Comparison of ENCODE assay signal across 24 cellular contexts in the genomic region with DNA sequence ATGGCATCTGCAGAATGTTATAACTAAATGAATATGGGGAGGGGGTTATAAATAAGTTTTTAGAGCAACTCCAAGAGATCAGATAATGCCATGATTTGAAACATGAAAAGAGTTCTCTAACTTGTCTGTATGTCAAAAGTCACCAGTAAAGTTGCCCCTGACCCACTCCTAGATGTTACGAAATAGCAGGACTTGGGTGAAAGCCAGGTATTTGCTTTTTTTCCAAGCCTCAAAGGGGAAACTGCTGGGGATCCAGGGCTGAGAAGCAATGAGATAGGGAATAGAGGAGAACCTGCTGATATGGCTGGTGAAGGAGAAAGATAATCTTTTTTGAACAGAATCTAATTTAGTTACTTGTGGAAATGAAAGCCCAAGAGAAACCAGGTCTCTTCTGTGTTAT.
A peak's percentile ranks its signal among the peaks of the same experiment; 100 is the strongest.
DNase-seq lines count a peak whose midpoint lies in the region; ATAC-seq and TF ChIP-seq lines count a peak whose summit lies in the region.
"Had no signal": no experiment of that assay in that cellular context is flagged by ENCODE, and none has a peak within 500 bp of the region (broad histone marks: within the 10 kb centered on the region; RNA-seq: fewer than 3 reads in every experiment).

No MANE protein-coding gene starts in this region.

- H3K27me3 Mint-ChIP-seq in MCF 10A (ENCODE audit: insufficient read depth, unreplicated experiment): no peaks in the 10 kb centered on the region
- H3K27me3 Mint-ChIP-seq in activated naive CD8-positive, alpha-beta T cell treated with anti-CD3 and anti-CD28 coated beads for 36 hours: no peaks in the 10 kb centered on the region
- H3K27me3 Mint-ChIP-seq: B cell; CD4-positive, alpha-beta T cell had no signal

- 77% methylated on average over 1 of the region's 1 CpG for WGBS in hepatocyte (ENCODE audit: low lambda C conversion rate, missing lambda C conversion rate)
- 6% methylated on average over 1 of the region's 1 CpG for WGBS in right lobe of liver (ENCODE audit: insufficient coverage, low coverage, low lambda C conversion rate, missing lambda C conversion rate)

- BruUV-seq in MCF 10A (replicated peaks; lab: Mats Ljungman, UMichigan): no TSS peak

- H3K27ac Mint-ChIP-seq in MCF 10A (ENCODE audit: low read depth, unreplicated experiment): no peak overlapping the region
- H3K27ac Mint-ChIP-seq in activated naive CD8-positive, alpha-beta T cell treated with anti-CD3 and anti-CD28 coated beads for 36 hours: no peak overlapping the region
- H3K27ac Mint-ChIP-seq: B cell; CD4-positive, alpha-beta T cell; CD8-positive, alpha-beta T cell had no signal

- DNase-seq in MCF 10A (ENCODE audit: unreplicated experiment): peak; percentile 9
- DNase-seq in breast epithelium (ENCODE audit: low spot score in 2 of 2): no peak
- DNase-seq in hepatocyte (ENCODE audit: low spot score): peak; percentile 9
- DNase-seq in right lobe of liver: no peak
- no peak for DNase-seq in activated naive CD8-positive, alpha-beta T cell treated with anti-CD3 and anti-CD28 coated beads for 36 hours
- DNase-seq: AML-193; Caco-2; Calu3; CD4-positive, alpha-beta T cell; CD8-positive, alpha-beta T cell; DMS 273 treated with DMSO at 0.1 percent for 48 hours; DMS153; DMS53; DMS79; DND-41; EL; GDM1 had no signal

- no peak for TF ChIP-seq CTCF in MCF 10A (IDR thresholded peaks at IDR 0.05; ENCODE audit: unreplicated experiment)
- TF ChIP-seq CTCF in breast epithelium (IDR thresholded peaks at IDR 0.05): no peak
- TF ChIP-seq CTCF in hepatocyte (IDR thresholded peaks at IDR 0.05; ENCODE audit: poor library complexity): no peak
- TF ChIP-seq CTCF in right lobe of liver (IDR thresholded peaks at IDR 0.05): no peak

- H3K36me3 ChIP-seq in breast epithelium (no peaks in the 10 kb centered on the region), hepatocyte (replicated peaks; ENCODE audit: insufficient read depth, low read depth) (no peaks in the 10 kb centered on the region), right lobe of liver (no peaks in the 10 kb centered on the region)
- H3K36me3 ChIP-seq: BLaER1 treated with 17β-estradiol and CSF1 and Interleukin-3, amounts not matched to agents 10 nM and 100 nM had no signal

- no peak overlapping the region for H3K4me3 Mint-ChIP-seq in MCF 10A (ENCODE audit: unreplicated experiment)
- H3K4me3 Mint-ChIP-seq in activated naive CD8-positive, alpha-beta T cell treated with anti-CD3 and anti-CD28 coated beads for 36 hours: no peak overlapping the region
- H3K4me3 Mint-ChIP-seq: B cell; CD4-positive, alpha-beta T cell; CD8-positive, alpha-beta T cell had no signal

- H3K4me3 ChIP-seq in breast epithelium: no peak overlapping the region
- no peak overlapping the region for H3K4me3 ChIP-seq in hepatocyte
- H3K4me3 ChIP-seq in right lobe of liver: no peak overlapping the region
- H3K4me3 ChIP-seq: A549; BLaER1 treated with 17β-estradiol and CSF1 and Interleukin-3, amounts not matched to agents 10 nM and 100 nM; GM12878 had no signal

- no peaks in the 10 kb centered on the region for H3K4me1 Mint-ChIP-seq in MCF 10A (ENCODE audit: insufficient read depth, unreplicated experiment)
- no peaks in the 10 kb centered on the region for H3K4me1 Mint-ChIP-seq in activated naive CD8-positive, alpha-beta T cell treated with anti-CD3 and anti-CD28 coated beads for 36 hours
- H3K4me1 Mint-ChIP-seq: B cell had no signal

- no peaks in the 10 kb centered on the region for H3K9me3 Mint-ChIP-seq in MCF 10A (ENCODE audit: unreplicated experiment)
- H3K9me3 Mint-ChIP-seq in activated naive CD8-positive, alpha-beta T cell treated with anti-CD3 and anti-CD28 coated beads for 36 hours: peaks cover 4% of the 10 kb centered on the region
- H3K9me3 Mint-ChIP-seq: CD4-positive, alpha-beta T cell had no signal

- H3K79me2 ChIP-seq in hepatocyte: no peaks in the 10 kb centered on the region

- peak; percentile 27 to 73 (median 39) for ATAC-seq in right lobe of liver
- ATAC-seq in HG02884 (IDR thresholded peaks at IDR 0.05; ENCODE audit: unreplicated experiment): no peak
- ATAC-seq: A549; CD8-positive, alpha-beta T cell; GM12878 had no signal

- H3K27me3 ChIP-seq in breast epithelium (no peaks in the 10 kb centered on the region), hepatocyte (no peaks in the 10 kb centered on the region), right lobe of liver (no peaks in the 10 kb centered on the region)
- H3K27me3 ChIP-seq: BLaER1 treated with 17β-estradiol and CSF1 and Interleukin-3, amounts not matched to agents 10 nM and 100 nM had no signal

- no peak overlapping the region for H2AFZ ChIP-seq in hepatocyte

- no peaks in the 10 kb centered on the region for H4K20me1 ChIP-seq in hepatocyte (ENCODE audit: insufficient read depth, poor library complexity, severe bottlenecking)
- H4K20me1 ChIP-seq: BLaER1 treated with 17β-estradiol and CSF1 and Interleukin-3, amounts not matched to agents 10 nM and 100 nM had no signal

- H3K4me1 ChIP-seq in breast epithelium: no peaks in the 10 kb centered on the region
- no peaks in the 10 kb centered on the region for H3K4me1 ChIP-seq in hepatocyte (ENCODE audit: insufficient read depth)
- H3K4me1 ChIP-seq in right lobe of liver: no peaks in the 10 kb centered on the region
- H3K4me1 ChIP-seq: A549; BLaER1 treated with 17β-estradiol and CSF1 and Interleukin-3, amounts not matched to agents 10 nM and 100 nM; Caco-2 had no signal

- TF ChIP-seq POLR2A in breast epithelium (IDR thresholded peaks at IDR 0.05): no peak
- no peak for TF ChIP-seq POLR2A in right lobe of liver (IDR thresholded peaks at IDR 0.05)

- H3K36me3 Mint-ChIP-seq in MCF 10A (ENCODE audit: insufficient read depth, unreplicated experiment): no peaks in the 10 kb centered on the region
- H3K36me3 Mint-ChIP-seq in activated naive CD8-positive, alpha-beta T cell treated with anti-CD3 and anti-CD28 coated beads for 36 hours: no peaks in the 10 kb centered on the region
- H3K36me3 Mint-ChIP-seq: CD8-positive, alpha-beta T cell had no signal

- POLR2A ChIA-PET in MCF 10A (lab: Yijun Ruan, JAX): interaction anchor here (0.7 kb wide), 1 partner anchor 468 kb away, joined by 3 read pairs; no protein-coding TSS in a partner anchor

- H3K9me3 ChIP-seq in breast epithelium (no peaks in the 10 kb centered on the region), hepatocyte (ENCODE audit: low read depth) (no peaks in the 10 kb centered on the region), right lobe of liver (no peaks in the 10 kb centered on the region)
- H3K9me3 ChIP-seq: A549, Caco-2 had no signal

- H3K27ac ChIP-seq in breast epithelium: no peak overlapping the region
- no peak overlapping the region for H3K27ac ChIP-seq in hepatocyte
- no peak overlapping the region for H3K27ac ChIP-seq in right lobe of liver
- H3K27ac ChIP-seq: 22Rv1; A549; BLaER1 treated with 17β-estradiol and CSF1 and Interleukin-3, amounts not matched to agents 10 nM and 100 nM; C4-2B had no signal

- no peak overlapping the region for H3K4me2 ChIP-seq in hepatocyte
- H3K4me2 ChIP-seq: A549; BLaER1 treated with 17β-estradiol and CSF1 and Interleukin-3, amounts not matched to agents 10 nM and 100 nM had no signal

- CTCF ChIA-PET in MCF 10A (lab: Yijun Ruan, JAX): no interaction called here

- intact Hi-C loops in MCF 10A (cut with micrococcal nuclease): no loop called here
- intact Hi-C loops in breast epithelium (cut with DNase I; ENCODE audit: low total_unique reads): no loop called here
- intact Hi-C loops in right lobe of liver (cut with DNase I): no loop called here

- no peaks in the 10 kb centered on the region for H3K9me2 ChIP-seq in hepatocyte (replicated peaks; ENCODE audit: insufficient read depth)

Comparison
In these comparisons a context has a peak if more than half of its experiments do, and no peak if none do; other contexts are left out.
1. DNase-seq: peak in MCF 10A (single experiment) and hepatocyte (single experiment); none in breast epithelium (0 of 2), right lobe of liver (0 of 3) and activated naive CD8-positive, alpha-beta T cell treated with anti-CD3 and anti-CD28 coated beads for 36 hours (single experiment).